In genomic region chrX:123731987-123732678, GRCh38 we compare ENCODE assay signal across 8 cellular contexts. TPM values are rescaled to one million over a fixed set of nuclear protein-coding genes. Genes with fewer than 3 reads are reported as not detected.
DNase-seq lines count a peak whose midpoint lies in the region; ATAC-seq and TF ChIP-seq lines count a peak whose summit lies in the region.

No MANE protein-coding gene starts in this region.

- H3K27ac ChIP-seq in CD4-positive, CD25-positive, alpha-beta regulatory T cell (ENCODE audit: insufficient read depth, low read length, poor library complexity, severe bottlenecking) = peak overlapping the region; percentile 53
- peak overlapping the region; percentile 81 for H3K27ac ChIP-seq in HUES48 (ENCODE audit: low read depth, low read length)
- H3K27ac ChIP-seq in cardiac muscle cell = peak overlapping the region; percentile 85
- H3K27ac ChIP-seq in prostate gland = peak overlapping the region; percentile 80 to 84

- no peaks in the 10 kb centered on the region for H3K27me3 ChIP-seq in CD4-positive, CD25-positive, alpha-beta regulatory T cell (ENCODE audit: control insufficient read depth, insufficient read depth, low read length)
- no peaks in the 10 kb centered on the region for H3K27me3 ChIP-seq in HUES48 (ENCODE audit: control insufficient read depth, insufficient read depth, low read length)
- H3K27me3 ChIP-seq in cardiac muscle cell = no peaks in the 10 kb centered on the region
- no peaks in the 10 kb centered on the region for H3K27me3 ChIP-seq in prostate gland (replicated peaks; ENCODE audit: insufficient read depth)

- H3K27ac Mint-ChIP-seq in CD4-positive, CD25-positive, alpha-beta regulatory T cell = peak overlapping the region; percentile 81 to 96 (median 93)
- H3K27ac Mint-ChIP-seq in activated naive CD4-positive, alpha-beta T cell treated with anti-CD3 and anti-CD28 coated beads for 36 hours = peak overlapping the region; percentile 93

- CTCF ChIA-PET in activated naive CD4-positive, alpha-beta T cell treated with anti-CD3 and anti-CD28 coated beads for 36 hours (lab: Charles Lee) = interaction anchor here (0.5 to 0.6 kb wide), 2 partner anchors 48 to 675 kb away, joined by 3 read pairs; no protein-coding TSS in a partner anchor

- H3K27me3 Mint-ChIP-seq in CD4-positive, CD25-positive, alpha-beta regulatory T cell = no peaks in the 10 kb centered on the region
- H3K27me3 Mint-ChIP-seq in activated naive CD4-positive, alpha-beta T cell treated with anti-CD3 and anti-CD28 coated beads for 36 hours (ENCODE audit: low read depth) = no peaks in the 10 kb centered on the region

- H3K9me3 Mint-ChIP-seq in CD4-positive, CD25-positive, alpha-beta regulatory T cell = peaks cover 0 to 5% (median 0%) of the 10 kb centered on the region in 7 donors
- H3K9me3 Mint-ChIP-seq in activated naive CD4-positive, alpha-beta T cell treated with anti-CD3 and anti-CD28 coated beads for 36 hours = no peaks in the 10 kb centered on the region

- TF ChIP-seq CTCF in cardiac muscle cell (IDR thresholded peaks at IDR 0.05; ENCODE audit: low read depth, low read length) (no peak), prostate gland (IDR thresholded peaks at IDR 0.05) (no peak)

- no peaks in the 10 kb centered on the region for H3K36me3 ChIP-seq in CD4-positive, CD25-positive, alpha-beta regulatory T cell (ENCODE audit: control insufficient read depth, insufficient read depth, low read length)
- no peaks in the 10 kb centered on the region for H3K36me3 ChIP-seq in HUES48 (ENCODE audit: control insufficient read depth, insufficient read depth, low read length)
- H3K36me3 ChIP-seq in cardiac muscle cell = peaks cover 2% of the 10 kb centered on the region
- no peaks in the 10 kb centered on the region for H3K36me3 ChIP-seq in prostate gland

- no peaks in the 10 kb centered on the region for H3K36me3 Mint-ChIP-seq in CD4-positive, CD25-positive, alpha-beta regulatory T cell
- H3K36me3 Mint-ChIP-seq in activated naive CD4-positive, alpha-beta T cell treated with anti-CD3 and anti-CD28 coated beads for 36 hours (ENCODE audit: low read depth) = peaks cover 1% of the 10 kb centered on the region

- H3K9me3 ChIP-seq in CD4-positive, CD25-positive, alpha-beta regulatory T cell (ENCODE audit: control insufficient read depth in 2 of 2, low read length in 2 of 2) = no peaks in the 10 kb centered on the region
- no peaks in the 10 kb centered on the region for H3K9me3 ChIP-seq in HUES48 (ENCODE audit: control insufficient read depth, insufficient read depth, low read length)
- H3K9me3 ChIP-seq in cardiac muscle cell (ENCODE audit: low read depth) = no peaks in the 10 kb centered on the region
- H3K9me3 ChIP-seq in prostate gland = no peaks in the 10 kb centered on the region

- H3K4me1 Mint-ChIP-seq in CD4-positive, CD25-positive, alpha-beta regulatory T cell = peaks cover 13 to 44% (median 26%) of the 10 kb centered on the region in 4 donors
- peaks cover 24% of the 10 kb centered on the region for H3K4me1 Mint-ChIP-seq in activated naive CD4-positive, alpha-beta T cell treated with anti-CD3 and anti-CD28 coated beads for 36 hours (ENCODE audit: low read depth)

- peak overlapping the region; percentile 86 for H3K9ac ChIP-seq in HUES48 (ENCODE audit: low read depth, low read length)

- peak in 1 of 3 donors; percentile 5 for DNase-seq in CD4-positive, CD25-positive, alpha-beta regulatory T cell
- DNase-seq in activated naive CD4-positive, alpha-beta T cell treated with anti-CD3 and anti-CD28 coated beads for 36 hours = peak; percentile 10
- DNase-seq in cardiac muscle cell (ENCODE audit: low read depth in 1 of 2, low spot score in 1 of 2) (peak; percentile 22 to 40), prostate gland (ENCODE audit: low spot score) (no peak), Kasumi-1 (lab: John Stamatoyannopoulos, UW) (no peak)

- intact Hi-C loops in activated naive CD4-positive, alpha-beta T cell treated with anti-CD3 and anti-CD28 coated beads for 36 hours (cut with micrococcal nuclease) = loop anchor here (1.0 to 2.0 kb wide), 2 partner anchors 33 to 137 kb away; no protein-coding TSS in a partner anchor
- intact Hi-C loops in prostate gland (cut with DNase I) = no loop called here

- H3K4me3 ChIP-seq in CD4-positive, CD25-positive, alpha-beta regulatory T cell (ENCODE audit: low read depth, low read length) = peak overlapping the region; percentile 86
- H3K4me3 ChIP-seq in HUES48 (ENCODE audit: low read depth, low read length) (peak overlapping the region; percentile 90), cardiac muscle cell (peak overlapping the region; percentile 82), prostate gland (peak overlapping the region; percentile 54 to 55)

- ATAC-seq in CD4-positive, CD25-positive, alpha-beta regulatory T cell (ENCODE audit: low read depth in 2 of 2) = peak in 1 of 2 donors; percentile 33
- ATAC-seq in GM19351 (IDR thresholded peaks at IDR 0.05; ENCODE audit: unreplicated experiment) (peak; percentile 16), GM21717 (IDR thresholded peaks at IDR 0.05; ENCODE audit: unreplicated experiment) (no peak)

- WGBS in prostate gland = 2% methylated on average over 26 of the region's 43 CpGs

- peaks cover 6% of the 10 kb centered on the region for H3K4me1 ChIP-seq in CD4-positive, CD25-positive, alpha-beta regulatory T cell (ENCODE audit: control insufficient read depth, insufficient read depth, low read length, poor library complexity, severe bottlenecking)
- H3K4me1 ChIP-seq in HUES48 (ENCODE audit: control insufficient read depth, insufficient read depth, low read length) = 0 out of 2 replicates have a peak, but pooled peaks cover 10% of the 10 kb centered on the region
- H3K4me1 ChIP-seq in cardiac muscle cell (ENCODE audit: low read depth) = no peaks in the 10 kb centered on the region
- H3K4me1 ChIP-seq in prostate gland (replicated peaks) = no peaks in the 10 kb centered on the region

- peak overlapping the region; percentile 83 to 94 (median 92) for H3K4me3 Mint-ChIP-seq in CD4-positive, CD25-positive, alpha-beta regulatory T cell
- peak overlapping the region; percentile 91 for H3K4me3 Mint-ChIP-seq in activated naive CD4-positive, alpha-beta T cell treated with anti-CD3 and anti-CD28 coated beads for 36 hours

- no peak for TF ChIP-seq POLR2A in prostate gland (IDR thresholded peaks at IDR 0.05)

RNA-seq across cellular contexts. Expression of gene THOC2, which starts 0.7 kb away (rescaled TPM):
- 89.5 TPM for total RNA-seq in CD4-positive, CD25-positive, alpha-beta regulatory T cell
- 10 to 100 TPM; 24.2 to 31.3 (median 25.0) TPM for polyA plus RNA-seq in CD4-positive, CD25-positive, alpha-beta regulatory T cell
- total RNA-seq in activated naive CD4-positive, alpha-beta T cell treated with anti-CD3 and anti-CD28 coated beads for 36 hours = 10 to 100 TPM; 78.2 to 79.9 TPM
- 33.2 and 60.2 TPM in 2 replicates for total RNA-seq in cardiac muscle cell
- polyA plus RNA-seq in cardiac muscle cell = 64.3 and 85.1 TPM in 2 replicates
- total RNA-seq in prostate gland = 10 to 100 TPM; 48.0 to 76.2 TPM

Comparison
In these comparisons a context has a peak if more than half of its experiments do, and no peak if none do; other contexts are left out.
1. DNase-seq: peak in activated naive CD4-positive, alpha-beta T cell treated with anti-CD3 and anti-CD28 coated beads for 36 hours (single experiment) and cardiac muscle cell (2 of 2); none in prostate gland (single experiment) and Kasumi-1 (0 of 2).
2. Peak in every context shown above with its lines, with median percentiles within 50 percentile points of each other: H3K27ac ChIP-seq and H3K4me3 ChIP-seq.